ENCODE assay signal across 18 cellular contexts in genomic region chr14:26282578-26282977, GRCh38.
A peak's percentile ranks its signal among the peaks of the same experiment; 100 is the strongest.
DNase-seq lines count a peak whose midpoint lies in the region; ATAC-seq and TF ChIP-seq lines count a peak whose summit lies in the region.
"Had no signal": no experiment of that assay in that cellular context is flagged by ENCODE, and none has a peak within 500 bp of the region (broad histone marks: within the 10 kb centered on the region; RNA-seq: fewer than 3 reads in every experiment).

No MANE protein-coding gene starts in this region.

- H3K9me2 ChIP-seq in PC-9 (ENCODE audit: insufficient read depth), result no peaks in the 10 kb centered on the region

- intact Hi-C loops in PC-9 (cut with micrococcal nuclease; ENCODE audit: unreplicated experiment), result no loop called here
- intact Hi-C loops in sciatic nerve (cut with DNase I), result no loop called here

- H3K9ac ChIP-seq in HUES48 (ENCODE audit: low read depth, low read length), result no peak overlapping the region

- H3F3A ChIP-seq in PC-9 (ENCODE audit: insufficient read depth, low read depth), result no peaks in the 10 kb centered on the region

- H3K27ac ChIP-seq in HUES48 (ENCODE audit: low read depth, low read length), result peak overlapping the region; percentile 26
- peak overlapping the region; percentile 88; the same call in 1 of the 2 replicates for H3K27ac ChIP-seq in PC-9

- no peak for DNase-seq in PC-9
- no peak for DNase-seq in sciatic nerve (ENCODE audit: low spot score)
- DNase-seq in cortex of kidney (lab: John Stamatoyannopoulos, UW), result no peak
- DNase-seq in hippocampal formation (lab: John Stamatoyannopoulos, UW), result no peak
- no peak for DNase-seq in SK-N-DZ (ENCODE audit: low spot score)
- DNase-seq: activated B cell treated with CpG ODN at 0.5 μM for 24 hours; activated naive CD8-positive, alpha-beta T cell treated with anti-CD3 and anti-CD28 coated beads for 36 hours; activated T-cell treated with anti-CD3 and anti-CD28 coated beads, Interleukin-2, amount 50 U/mL, for 72 hours; GF-D8; islet precursor cell; natural killer cell; NCI-H1694 treated with DMSO at 0.1 percent for 48 hours; small intestine; stimulated activated CD4-positive, alpha-beta T cell treated with anti-CD3 and anti-CD28 coated beads, Interleukin-4, amount 100 ng/mL, for 4 hours had no signal

- no peaks in the 10 kb centered on the region for H4K20me1 ChIP-seq in PC-9 (ENCODE audit: insufficient read depth)

- POLR2A ChIA-PET in PC-9 (lab: Charles Lee; ENCODE audit: unreplicated experiment), result no interaction called here

- H3K79me2 ChIP-seq in PC-9 (ENCODE audit: low read depth), result no peaks in the 10 kb centered on the region

- H3K4me3 ChIP-seq in HUES48 (ENCODE audit: low read depth, low read length) (no peak overlapping the region), PC-9 (no peak overlapping the region)

- TF ChIP-seq CTCF in PC-9 (conservative IDR thresholded peaks at IDR 0.05), result no peak

- no peaks in the 10 kb centered on the region for H3K27me3 ChIP-seq in HUES48 (ENCODE audit: control insufficient read depth, insufficient read depth, low read length)
- no peaks in the 10 kb centered on the region for H3K27me3 ChIP-seq in PC-9 (ENCODE audit: insufficient read depth, low read depth)

- BruUV-seq in PC-9 (replicated peaks; lab: Mats Ljungman, UMichigan), result no TSS peak

- CTCF ChIA-PET in PC-9 (lab: Charles Lee), result interaction anchor here (0.6 kb wide), 1 partner anchor 1146 kb away, joined by 3 read pairs; no protein-coding TSS in a partner anchor

- H3K9me3 ChIP-seq in HUES48 (ENCODE audit: control insufficient read depth, insufficient read depth, low read length) (no peaks in the 10 kb centered on the region), PC-9 (ENCODE audit: insufficient read depth, low read depth) (no peaks in the 10 kb centered on the region)

- H2AFZ ChIP-seq in PC-9, result peak overlapping the region; percentile 33; the same call in 1 of the 2 replicates

- H3K4me1 ChIP-seq in HUES48 (ENCODE audit: control insufficient read depth, insufficient read depth, low read length), result peaks cover 29% of the 10 kb centered on the region
- H3K4me1 ChIP-seq in PC-9 (replicated peaks; ENCODE audit: insufficient read depth), result peaks cover 21% of the 10 kb centered on the region; the same call in 1 of the 2 replicates

- H3K36me3 ChIP-seq in HUES48 (ENCODE audit: control insufficient read depth, insufficient read depth, low read length), result no peaks in the 10 kb centered on the region
- no peaks in the 10 kb centered on the region for H3K36me3 ChIP-seq in PC-9 (ENCODE audit: low read depth)

- ATAC-seq in esophagus mucosa (peak; percentile 52), sciatic nerve (peak; percentile 29), GM21723 (IDR thresholded peaks at IDR 0.05; ENCODE audit: unreplicated experiment) (no peak)
- ATAC-seq: activated T-cell treated with anti-CD3 and anti-CD28 coated beads, Interleukin-2, amount 50 U/mL, for 72 hours; natural killer cell; Right ventricle myocardium inferior had no signal

- H3K4me2 ChIP-seq in PC-9, result no peak overlapping the region
